ENCODE assay signal across 8 cellular contexts in the genomic region with DNA sequence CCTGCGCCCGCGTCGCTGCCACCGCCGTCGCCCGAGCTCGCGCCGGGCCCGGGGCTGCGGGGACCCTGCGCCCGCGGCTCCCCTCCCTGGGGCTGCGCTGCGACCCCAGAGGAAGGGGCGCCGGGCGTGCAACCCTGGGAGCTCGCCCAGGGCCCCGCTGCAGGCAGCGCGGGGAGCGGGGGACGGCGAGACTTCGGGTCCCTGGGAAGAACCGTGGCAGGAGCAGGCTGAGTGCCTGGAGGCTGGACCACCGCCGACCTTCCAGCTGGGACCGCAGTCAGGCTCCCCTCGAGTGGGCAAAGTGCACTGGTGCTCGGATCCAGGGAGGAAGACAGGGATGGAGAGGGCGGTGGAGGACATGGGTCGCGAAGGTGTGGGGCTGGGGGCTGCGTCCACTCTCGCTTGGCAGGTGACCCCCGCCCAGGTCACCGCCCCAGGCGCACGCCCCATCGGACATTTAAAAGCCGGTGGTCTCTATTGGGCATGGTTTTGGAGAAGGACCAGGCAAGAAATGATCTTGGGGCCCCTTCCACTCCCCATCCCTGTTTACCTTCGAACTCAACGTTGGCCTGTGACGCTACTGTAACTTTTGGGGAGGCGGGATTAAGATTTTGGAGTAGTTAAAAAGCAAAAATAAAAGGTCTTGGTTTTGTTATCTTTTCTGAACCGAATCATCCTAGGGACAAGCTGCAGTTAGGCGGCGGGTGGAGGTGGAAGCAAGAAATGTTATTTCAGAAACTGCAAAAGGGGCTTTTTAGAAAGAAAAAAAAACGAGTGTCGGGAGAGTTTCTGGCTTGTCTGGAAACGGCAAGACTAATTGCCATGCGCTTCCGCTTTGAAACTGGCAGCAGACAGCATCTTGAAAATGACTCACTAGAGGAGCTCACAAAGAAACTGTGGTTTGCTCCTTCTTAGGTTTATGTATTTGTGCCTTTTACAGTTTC. TPM values are rescaled to one million over a fixed set of nuclear protein-coding genes. Genes with fewer than 3 reads are reported as not detected.
DNase-seq lines count a peak whose midpoint lies in the region; ATAC-seq and TF ChIP-seq lines count a peak whose summit lies in the region.

No MANE protein-coding gene starts in this region.

- DNase-seq in A673 (ENCODE audit: low spot score), result peak; percentile 94
- DNase-seq in activated T-cell treated with anti-CD3 and anti-CD28 coated beads for 4 hours, result peak; percentile 60
- DNase-seq in naive B cell, result peak; percentile 81
- DNase-seq in stimulated activated naive CD8-positive, alpha-beta T cell treated with anti-CD3 and anti-CD28 coated beads, Interleukin-15, Interleukin-2, amounts not matched to agents 100 U/mL and 50 U/mL, for 24 hours, result peak; percentile 67

- H3K36me3 Mint-ChIP-seq in naive B cell, result peaks cover 0 to 8% of the 10 kb centered on the region in 2 donors

- no peaks in the 10 kb centered on the region for H3F3A ChIP-seq in OCI-LY1 (ENCODE audit: insufficient read depth, low read length)

- no peaks in the 10 kb centered on the region for H3K9me3 Mint-ChIP-seq in naive B cell

- no peaks in the 10 kb centered on the region for H3K27me3 Mint-ChIP-seq in naive B cell

- CTCF ChIA-PET in A673 (lab: Charles Lee), result interaction anchor here (1.0 kb wide), 1 partner anchor 21 kb away, joined by 3 read pairs; no protein-coding TSS in a partner anchor

- H3K27ac ChIP-seq in A673 (ENCODE audit: low read depth, low read length, poor library complexity, severe bottlenecking), result peak overlapping the region; percentile 97
- no peak overlapping the region for H3K27ac ChIP-seq in OCI-LY1 (ENCODE audit: low read depth, low read length, poor library complexity, severe bottlenecking)

- ATAC-seq in GM18519 (IDR thresholded peaks at IDR 0.05; ENCODE audit: low FRiP score, unreplicated experiment) (peak; percentile 80), HG03039 (IDR thresholded peaks at IDR 0.05; ENCODE audit: unreplicated experiment) (peak; percentile 81), esophagus mucosa (peak; percentile 29), naive B cell (ENCODE audit: low read depth in 2 of 2) (peak; percentile 66 to 71)
- ATAC-seq in stimulated activated naive CD8-positive, alpha-beta T cell treated with anti-CD3 and anti-CD28 coated beads, Interleukin-15, Interleukin-2, amounts not matched to agents 100 U/mL and 50 U/mL, for 24 hours, result peak; percentile 69

- H3K27me3 ChIP-seq in A673 (replicated peaks; ENCODE audit: insufficient read depth, low read depth, low read length, poor library complexity) (no peaks in the 10 kb centered on the region), OCI-LY1 (ENCODE audit: insufficient read depth, low read length) (no peaks in the 10 kb centered on the region; the same call in 1 of the 2 replicates)

- H3K36me3 ChIP-seq in A673 (ENCODE audit: insufficient read depth, low read length, poor library complexity, severe bottlenecking) (no peaks in the 10 kb centered on the region), OCI-LY1 (ENCODE audit: insufficient read depth, low read length) (no peaks in the 10 kb centered on the region)

- H3K4me1 Mint-ChIP-seq in naive B cell, result peaks cover 44 to 73% (median 54%) of the 10 kb centered on the region in 3 donors

- H3K9me3 ChIP-seq in A673 (ENCODE audit: low read depth, low read length, poor library complexity, severe bottlenecking) (no peaks in the 10 kb centered on the region), OCI-LY1 (ENCODE audit: low read length) (no peaks in the 10 kb centered on the region)

- TSS peak; percentile 96 for BruUV-seq in A673 (replicated peaks; lab: Mats Ljungman, UMichigan)

- no peaks in the 10 kb centered on the region for H3K9me2 ChIP-seq in OCI-LY1 (ENCODE audit: low read depth, low read length)

- no peak overlapping the region; the same call in 1 of the 2 replicates for H3K9ac ChIP-seq in OCI-LY1 (ENCODE audit: low read length)

- H3K4me1 ChIP-seq in A673 (ENCODE audit: insufficient read depth, low read length, poor library complexity, severe bottlenecking), result peaks cover 44% of the 10 kb centered on the region
- H3K4me1 ChIP-seq in OCI-LY1 (ENCODE audit: insufficient read depth, low read length, severe bottlenecking), result peaks cover 7% of the 10 kb centered on the region

- no peaks in the 10 kb centered on the region for H4K20me1 ChIP-seq in OCI-LY1 (ENCODE audit: insufficient read depth, low read length)

- no peak for TF ChIP-seq CTCF in A673 (conservative IDR thresholded peaks at IDR 0.05; ENCODE audit: low read depth, low read length)
- TF ChIP-seq CTCF in OCI-LY1 (IDR thresholded peaks at IDR 0.05; ENCODE audit: low read length), result no peak

- peak overlapping the region; percentile 91 to 99 (median 96) for H3K4me3 Mint-ChIP-seq in naive B cell

- no peak overlapping the region for H2AFZ ChIP-seq in OCI-LY1 (ENCODE audit: low read length)

- no peaks in the 10 kb centered on the region for H3K79me2 ChIP-seq in OCI-LY1 (ENCODE audit: insufficient read depth, low read length)

- H3K27ac Mint-ChIP-seq in naive B cell, result peak overlapping the region; percentile 94 to 100 (median 97)

- intact Hi-C loops in A673 (cut with micrococcal nuclease; ENCODE audit: unreplicated experiment), result loop anchor here (5.0 kb wide), 2 partner anchors 133 to 368 kb away; no protein-coding TSS in a partner anchor

- peak overlapping the region; percentile 77 for H3K4me2 ChIP-seq in OCI-LY1 (ENCODE audit: low read length)

- POLR2A ChIA-PET in A673 (lab: Charles Lee; ENCODE audit: low non-redundant PET), result no interaction called here

- H3K4me3 ChIP-seq in A673 (ENCODE audit: low read depth, low read length, poor library complexity, severe bottlenecking) (peak overlapping the region; percentile 92), OCI-LY1 (ENCODE audit: low read depth, low read length, poor library complexity, severe bottlenecking) (peak overlapping the region; percentile 61)

RNA-seq across cellular contexts. Expression of gene ELK3, which starts 1.0 kb away (rescaled TPM):
- total RNA-seq in A673 (2021) (55.2 and 62.1 TPM in 2 replicates), esophagus mucosa (45.4 TPM)
- polyA plus RNA-seq in naive B cell (ENCODE audit: low read depth in 6 of 6), result 10 to 100 TPM; 12.1 to 20.9 (median 14.8) TPM

Comparison
In these comparisons a context has a peak if more than half of its experiments do, and no peak if none do; other contexts are left out.
1. ATAC-seq: peak in every context shown above with its lines; median percentile 81 in HG03039; 80 in GM18519; 69 in stimulated activated naive CD8-positive, alpha-beta T cell treated with anti-CD3 and anti-CD28 coated beads, Interleukin-15, Interleukin-2, amounts not matched to agents 100 U/mL and 50 U/mL, for 24 hours; 68 in naive B cell; 29 in esophagus mucosa.